Comparison of ENCODE assay signal across 8 cellular contexts in genomic region chr10:120229641-120230040, GRCh38.
"Had no signal": no experiment of that assay in that cellular context is flagged by ENCODE, and none has a peak within 500 bp of the region (broad histone marks: within the 10 kb centered on the region; RNA-seq: fewer than 3 reads in every experiment).

No MANE protein-coding gene starts in this region.

- H3K4me3 ChIP-seq: GM12878 had no signal

- ATAC-seq: GM12878 had no signal

- DNase-seq: GDM1, GF-D8 had no signal

- FAIRE-seq: G401.6, GM12878, GM12891, GM12892, GM18507, GM19239 had no signal
